Comparison of ENCODE assay signal across 15 cellular contexts in genomic region chr1:152303139-152303872, GRCh38. TPM values are rescaled to one million over a fixed set of nuclear protein-coding genes. Genes with fewer than 3 reads are reported as not detected.
"Had no signal": no experiment of that assay in that cellular context is flagged by ENCODE, and none has a peak within 500 bp of the region (broad histone marks: within the 10 kb centered on the region; RNA-seq: fewer than 3 reads in every experiment).

No MANE protein-coding gene starts in this region.

RNA-seq across cellular contexts. Expression of gene FLG, which starts 21.7 kb away (rescaled TPM):
- total RNA-seq: endodermal cell, gastrocnemius medialis, left colon, left lobe of liver, lower lobe of right lung, lung microvascular endothelial cell, mesenteric fat pad, mesothelial cell of epicardium, mucosa of descending colon had no signal

RNA-seq across cellular contexts. Expression of gene FLG2, which starts 56.5 kb away (rescaled TPM):
- total RNA-seq: cerebellum, dermis blood vessel endothelial cell, endodermal cell, esophagus mucosa, gastrocnemius medialis, glomerular endothelial cell, heart right ventricle, left colon, left lobe of liver, liver, lower lobe of right lung, lung microvascular endothelial cell, mesenteric fat pad, mesothelial cell of epicardium, mucosa of descending colon had no signal
- polyA plus RNA-seq: heart right ventricle, liver had no signal
